ENCODE assay signal across 13 cellular contexts in the genomic region with DNA sequence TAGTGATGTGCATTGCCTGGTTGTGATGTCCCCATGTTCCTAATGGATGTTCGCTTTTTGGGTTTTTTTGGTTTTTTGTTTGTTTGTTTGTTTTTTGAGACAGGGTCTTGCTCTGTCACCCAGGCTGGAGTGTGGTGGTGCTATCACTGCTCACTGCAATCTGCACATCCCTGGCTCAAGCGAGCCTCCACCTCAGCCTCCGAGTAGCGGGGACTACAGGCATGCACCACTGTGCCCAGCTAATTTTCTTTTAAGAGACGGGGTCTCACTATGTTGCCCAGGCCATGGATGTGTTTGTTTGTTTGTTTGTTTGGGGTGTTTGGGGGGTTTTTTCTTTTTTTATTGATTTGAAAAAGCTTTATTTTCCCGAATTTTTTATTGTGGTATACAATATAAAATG. TPM values are rescaled to one million over a fixed set of nuclear protein-coding genes. Genes with fewer than 3 reads are reported as not detected.
A peak's percentile ranks its signal among the peaks of the same experiment; 100 is the strongest.
DNase-seq lines count a peak whose midpoint lies in the region; ATAC-seq, FAIRE-seq and TF ChIP-seq lines count a peak whose summit lies in the region.
"Had no signal": no experiment of that assay in that cellular context is flagged by ENCODE, and none has a peak within 500 bp of the region (broad histone marks: within the 10 kb centered on the region; RNA-seq: fewer than 3 reads in every experiment).

No MANE protein-coding gene starts in this region.

- no peaks in the 10 kb centered on the region for H3K79me2 ChIP-seq in K562 (ENCODE audit: control insufficient read depth, insufficient read depth, low read length)

- no peak overlapping the region for H3K27ac Mint-ChIP-seq in activated T-cell treated with anti-CD3 and anti-CD28 coated beads, Interleukin-2, amount 50 U/mL, for 24 hours
- H3K27ac Mint-ChIP-seq in activated T-cell treated with anti-CD3 and anti-CD28 coated beads, Interleukin-2, amount 50 U/mL, for 72 hours: no peak overlapping the region

- no peak overlapping the region for H2BK5ac ChIP-seq in neuronal stem cell (ENCODE audit: low read length)

- H3K4me3 ChIP-seq in K562: no peak overlapping the region
- H3K4me3 ChIP-seq in lung: no peak overlapping the region
- peak overlapping the region; percentile 82 for H3K4me3 ChIP-seq in suprapubic skin
- no peak overlapping the region for H3K4me3 ChIP-seq in neuronal stem cell (ENCODE audit: low read length in 2 of 2)

- H2BK15ac ChIP-seq in neuronal stem cell (ENCODE audit: low read length): no peak overlapping the region

- H3K27me3 Mint-ChIP-seq in activated T-cell treated with anti-CD3 and anti-CD28 coated beads, Interleukin-2, amount 50 U/mL, for 24 hours: peaks cover 40% of the 10 kb centered on the region
- H3K27me3 Mint-ChIP-seq in activated T-cell treated with anti-CD3 and anti-CD28 coated beads, Interleukin-2, amount 50 U/mL, for 72 hours (ENCODE audit: low read depth): peaks cover 45% of the 10 kb centered on the region

- DNase-seq in activated T-cell treated with anti-CD3 and anti-CD28 coated beads, Interleukin-2, amount 50 U/mL, for 24 hours: peak; percentile 7
- DNase-seq in activated T-cell treated with anti-CD3 and anti-CD28 coated beads, Interleukin-2, amount 50 U/mL, for 72 hours: no peak
- DNase-seq in K562 (ENCODE audit: extremely low read depth in 1 of 4, low spot score in 3 of 4): no peak
- peak; percentile 24 for DNase-seq in lung (ENCODE audit: low spot score)
- peak in 1 of 2 donors; percentile 48 for DNase-seq in suprapubic skin (ENCODE audit: low spot score in 2 of 2)
- no peak for DNase-seq in neuronal stem cell (ENCODE audit: low spot score)
- no peak for DNase-seq in LoVo (ENCODE audit: low spot score)
- DNase-seq in posterior vena cava (ENCODE audit: low spot score): no peak
- DNase-seq: activated CD4-positive, alpha-beta T cell treated with anti-CD3 and anti-CD28 coated beads, Interleukin-2, amount 50 U/mL, for 1 hour; amygdala; MV-4-11; NCI-H69 had no signal

- H3K9ac ChIP-seq in K562 (ENCODE audit: insufficient read depth in 1 of 2, low read depth in 2 of 2, low read length in 2 of 2): no peak overlapping the region
- H3K9ac ChIP-seq in neuronal stem cell (ENCODE audit: low read depth, low read length, poor library complexity): no peak overlapping the region

- no peaks in the 10 kb centered on the region for H3K9me3 ChIP-seq in K562 (replicated peaks; ENCODE audit: control insufficient read depth, insufficient read depth, low read depth, low read length)
- H3K9me3 ChIP-seq in lung (ENCODE audit: control insufficient read depth in 2 of 2, insufficient read depth in 1 of 2, low read length in 1 of 2): peaks cover 0 to 6% of the 10 kb centered on the region in 2 donors
- peaks cover 5% of the 10 kb centered on the region for H3K9me3 ChIP-seq in suprapubic skin
- H3K9me3 ChIP-seq in neuronal stem cell (replicated peaks in 1 of 2; ENCODE audit: control insufficient read depth in 2 of 2, insufficient read depth in 1 of 2, low read depth in 1 of 2, low read length in 2 of 2): peaks cover 5 to 21% of the 10 kb centered on the region in 2 donors

- H2AK5ac ChIP-seq in neuronal stem cell (ENCODE audit: low read depth, low read length): no peak overlapping the region

- H3K27me3 ChIP-seq in K562 (ENCODE audit: control insufficient read depth in 2 of 2, insufficient read depth in 2 of 2, low read length in 2 of 2) (peaks cover 14 to 31% of the 10 kb centered on the region in 2 experiments), lung (ENCODE audit: control insufficient read depth, insufficient read depth) (no peaks in the 10 kb centered on the region), suprapubic skin (peaks cover 31% of the 10 kb centered on the region), neuronal stem cell (ENCODE audit: control insufficient read depth in 3 of 3, insufficient read depth in 3 of 3, low read depth in 1 of 3, low read length in 3 of 3) (peaks cover 8 to 52% (median 20%) of the 10 kb centered on the region in 3 experiments)

- no peak overlapping the region for H4K8ac ChIP-seq in neuronal stem cell (ENCODE audit: low read depth, low read length)

- TF ChIP-seq POLR2A in K562 (conservative IDR thresholded peaks at IDR 0.05) (no peak), suprapubic skin (IDR thresholded peaks at IDR 0.05) (no peak)

- H3K14ac ChIP-seq in neuronal stem cell (ENCODE audit: low read length): no peak overlapping the region

- H2AFZ ChIP-seq in K562 (ENCODE audit: low read depth, low read length) (no peak overlapping the region), neuronal stem cell (ENCODE audit: low read length) (no peak overlapping the region)

- peaks cover 0 to 24% of the 10 kb centered on the region in 2 experiments; a peak in 2 of 5 replicates for H3K4me1 ChIP-seq in K562 (replicated peaks in 1 of 2; ENCODE audit: control insufficient read depth in 2 of 2, insufficient read depth in 2 of 2, low read length in 2 of 2)
- H3K4me1 ChIP-seq in lung (ENCODE audit: control insufficient read depth in 2 of 2, insufficient read depth in 2 of 2, low read length in 2 of 2): peaks cover 0 to 4% of the 10 kb centered on the region in 2 donors
- H3K4me1 ChIP-seq in suprapubic skin: peaks cover 29% of the 10 kb centered on the region
- no peaks in the 10 kb centered on the region for H3K4me1 ChIP-seq in neuronal stem cell (ENCODE audit: control insufficient read depth in 2 of 2, insufficient read depth in 1 of 2, low read depth in 1 of 2, low read length in 2 of 2)

- WGBS in K562 (ENCODE audit: insufficient coverage, low coverage, missing lambda C conversion rate): 6% methylated on average over 6 of the region's 6 CpGs
- 90 to 92% methylated on average over 6 of the region's 6 CpGs for WGBS in lung, 2 donors
- 71% methylated on average over 6 of the region's 6 CpGs for WGBS in suprapubic skin
- WGBS in neuronal stem cell (ENCODE audit: extremely low coverage in 2 of 2, insufficient read length in 2 of 2, insufficient replicate concordance in 1 of 2), 2 donors: no CpG with 5 or more reads among the region's 6 CpGs

- H3K4ac ChIP-seq in neuronal stem cell (ENCODE audit: low read length): no peak overlapping the region

- H3K4me3 Mint-ChIP-seq in activated T-cell treated with anti-CD3 and anti-CD28 coated beads, Interleukin-2, amount 50 U/mL, for 24 hours: no peak overlapping the region
- H3K4me3 Mint-ChIP-seq in activated T-cell treated with anti-CD3 and anti-CD28 coated beads, Interleukin-2, amount 50 U/mL, for 72 hours: peak overlapping the region in 1 of 2 donors; percentile 48

- BruUV-seq in K562 (replicated peaks; lab: Mats Ljungman, UMichigan): no TSS peak

- H3K27ac ChIP-seq in K562 (ENCODE audit: extremely low read depth, low read depth, low read length) (no peak overlapping the region), lung (ENCODE audit: low read depth in 1 of 2, low read length in 1 of 2) (no peak overlapping the region), suprapubic skin (peak overlapping the region; percentile 29), neuronal stem cell (replicated peaks; ENCODE audit: low read length) (no peak overlapping the region)

- no peak for TF ChIP-seq CTCF in K562 (IDR thresholded peaks at IDR 0.05 in 2 of 3, conservative IDR thresholded peaks at IDR 0.05 in 1 of 3; ENCODE audit: insufficient read depth in 2 of 3, low read depth in 1 of 3, low read length in 3 of 3)
- TF ChIP-seq CTCF in lung (IDR thresholded peaks at IDR 0.05; ENCODE audit: control extremely low read depth, extremely low read depth): no peak
- TF ChIP-seq CTCF in suprapubic skin (IDR thresholded peaks at IDR 0.05): no peak

- no peaks in the 10 kb centered on the region for H3K9me1 ChIP-seq in K562 (ENCODE audit: control insufficient read depth, insufficient read depth, low read length)

- intact Hi-C loops in K562 (cut with micrococcal nuclease): no loop called here
- intact Hi-C loops in posterior vena cava (cut with DNase I): loop anchor here in 1 of 2 donors (2.0 kb wide), 1 partner anchor 127 kb away; no protein-coding TSS in a partner anchor

- peaks cover 5% of the 10 kb centered on the region for H3K4me1 Mint-ChIP-seq in activated T-cell treated with anti-CD3 and anti-CD28 coated beads, Interleukin-2, amount 50 U/mL, for 24 hours (ENCODE audit: low read depth)
- H3K4me1 Mint-ChIP-seq in activated T-cell treated with anti-CD3 and anti-CD28 coated beads, Interleukin-2, amount 50 U/mL, for 72 hours (ENCODE audit: low read depth): peaks cover 8% of the 10 kb centered on the region

- POLR2A ChIA-PET in K562 (lab: Yijun Ruan, JAX): interaction anchor here (0.8 to 0.9 kb wide), 2 partner anchors 15 to 35 kb away, joined by 3 read pairs; no protein-coding TSS in a partner anchor

- TF ChIP-seq RAD21 in K562 (CRISPR knock-in tag; conservative IDR thresholded peaks at IDR 0.05 in 1 of 2, IDR thresholded peaks at IDR 0.05 in 1 of 2): no peak

- H3K36me3 ChIP-seq in K562 (ENCODE audit: control insufficient read depth, insufficient read depth, low read length): no peaks in the 10 kb centered on the region
- no peaks in the 10 kb centered on the region for H3K36me3 ChIP-seq in lung (ENCODE audit: control insufficient read depth in 2 of 2, insufficient read depth in 2 of 2, low read length in 2 of 2)
- no peaks in the 10 kb centered on the region for H3K36me3 ChIP-seq in suprapubic skin
- no peaks in the 10 kb centered on the region for H3K36me3 ChIP-seq in neuronal stem cell (replicated peaks in 1 of 2; ENCODE audit: control insufficient read depth in 2 of 2, insufficient read depth in 2 of 2, low read length in 2 of 2)
- H3K36me3 ChIP-seq: left lung had no signal

- TF ChIP-seq EP300 in K562 (IDR thresholded peaks at IDR 0.05; ENCODE audit: low read length) (no peak), suprapubic skin (IDR thresholded peaks at IDR 0.05) (no peak)

- no peak for ATAC-seq in activated T-cell treated with anti-CD3 and anti-CD28 coated beads, Interleukin-2, amount 50 U/mL, for 72 hours (replicated peaks in 1 of 2)
- ATAC-seq in K562 (no peak), lung (ENCODE audit: insufficient read depth, low FRiP score) (no peak)

- peaks cover 9% of the 10 kb centered on the region for H3K9me3 Mint-ChIP-seq in activated T-cell treated with anti-CD3 and anti-CD28 coated beads, Interleukin-2, amount 50 U/mL, for 24 hours
- H3K9me3 Mint-ChIP-seq in activated T-cell treated with anti-CD3 and anti-CD28 coated beads, Interleukin-2, amount 50 U/mL, for 72 hours: peaks cover 7% of the 10 kb centered on the region in 2 donors

- peaks cover 2% of the 10 kb centered on the region for H3K36me3 Mint-ChIP-seq in activated T-cell treated with anti-CD3 and anti-CD28 coated beads, Interleukin-2, amount 50 U/mL, for 24 hours (ENCODE audit: low read depth)
- H3K36me3 Mint-ChIP-seq in activated T-cell treated with anti-CD3 and anti-CD28 coated beads, Interleukin-2, amount 50 U/mL, for 72 hours (ENCODE audit: insufficient read depth in 2 of 2): peaks cover 12 to 19% of the 10 kb centered on the region in 2 donors

- no peak overlapping the region for H3K18ac ChIP-seq in neuronal stem cell (ENCODE audit: low read length)

- H3K79me1 ChIP-seq in neuronal stem cell (ENCODE audit: low read depth, low read length): peaks cover 2% of the 10 kb centered on the region

- no peak overlapping the region for H2BK12ac ChIP-seq in neuronal stem cell (ENCODE audit: low read length)

- H3K4me2 ChIP-seq in K562 (ENCODE audit: insufficient read depth, low read length) (no peak overlapping the region), neuronal stem cell (ENCODE audit: insufficient read depth, low read length, poor library complexity, severe bottlenecking) (no peak overlapping the region)

- CTCF ChIA-PET in K562 (lab: Yijun Ruan, JAX; ENCODE audit: low intra/inter-chr PET ratio): no interaction called here

- H4K91ac ChIP-seq in neuronal stem cell (ENCODE audit: low read depth, low read length, poor library complexity): no peak overlapping the region

- no peak overlapping the region for H2BK120ac ChIP-seq in neuronal stem cell (ENCODE audit: low read depth, low read length)

- in situ Hi-C loops in K562 (cut with MboI): no loop called here

- peak; percentile 65 for FAIRE-seq in K562 (lab: Jason Lieb, UNC)

- 0 out of 2 replicates have a peak, but pooled peaks cover 6% of the 10 kb centered on the region for H4K20me1 ChIP-seq in K562 (replicated peaks; ENCODE audit: control insufficient read depth, insufficient read depth, low read length)

- H3K23ac ChIP-seq in neuronal stem cell (ENCODE audit: low read depth, low read length, poor library complexity): no peak overlapping the region

RNA-seq across cellular contexts. Expression of gene COL6A2, which starts 2.1 kb away (rescaled TPM):
- 10 to 100 TPM; 10.8 to 11.3 TPM for total RNA-seq in activated T-cell treated with anti-CD3 and anti-CD28 coated beads, Interleukin-2, amount 50 U/mL, for 72 hours
- 3.1 and 5.2 TPM in 2 replicates for total RNA-seq in K562 (2011; cell fraction: chromatin; rRNA removed; ENCODE audit: low replicate concordance)
- total RNA-seq in K562 (2011; cell fraction: nucleolus; rRNA removed): 4.2 and 5.5 TPM in 2 replicates
- total RNA-seq in K562 (2011; cell fraction: nucleoplasm; rRNA removed): 1.4 and 2.1 TPM in 2 replicates
- total RNA-seq in K562 (2014; rRNA removed): 0.41 and 0.45 TPM in 2 replicates
- total RNA-seq in K562 (2014; rRNA removed; fragmentation: Illumina TruSeq; extraction: Trizol): not detected in 2 replicates
- 0.07 and 0.11 TPM in 2 replicates for total RNA-seq in K562 (2015; rRNA removed; fragmentation: Illumina TruSeq; extraction: Trizol)
- 1.1 and 1.3 TPM in 2 replicates for total RNA-seq in K562 (2021)
- polyA plus RNA-seq in K562 (2011; rRNA removed): 0.18 and 0.41 TPM in 2 replicates
- 0.12 and 0.30 TPM in 2 replicates for polyA plus RNA-seq in K562 (2011; cell fraction: cytosol; rRNA removed)
- 0.83 and 1.8 TPM in 2 replicates for polyA plus RNA-seq in K562 (2011; cell fraction: nucleus; rRNA removed)
- polyA plus RNA-seq in K562 (2012): 0.35 and 8.2 TPM in 2 replicates
- 0.07 and 0.17 TPM in 2 replicates for polyA plus RNA-seq in K562 (2014; fragmentation: Illumina TruSeq; extraction: Trizol)
- not detected for polyA plus RNA-seq in K562 (2014; fragmentation: Nextera tagmentation; extraction: Ambion mirVana)
- 0.29 and 0.47 TPM in 2 replicates for polyA plus RNA-seq in K562 (2014; rRNA removed)
- polyA minus RNA-seq in K562 (2011; rRNA and poly(A)+ RNA removed): 0.18 and 0.36 TPM in 2 replicates
- 0.64 and 1.4 TPM in 2 replicates for polyA minus RNA-seq in K562 (2011; cell fraction: cytosol; rRNA and poly(A)+ RNA removed)
- polyA minus RNA-seq in K562 (2011; cell fraction: nucleus; rRNA and poly(A)+ RNA removed): 0.67 and 1.2 TPM in 2 replicates
- total RNA-seq in lung: 100 to 1,000 TPM; 350 to 466 TPM
- polyA plus RNA-seq in lung: 100 to 1,000 TPM; 192 to 234 TPM
- 100 to 1,000 TPM in 3 of 4 donors, 10 to 100 TPM in 1; 88.9 to 150 (median 126) TPM for total RNA-seq in suprapubic skin
- 19.3 TPM for polyA plus RNA-seq in neuronal stem cell (2013, experiment 1 of 2)
- polyA plus RNA-seq in neuronal stem cell (2013, experiment 2 of 2): 19.1 TPM
- 1,000 to 10,000 TPM; 1,504 to 1,642 TPM for total RNA-seq in posterior vena cava

RNA-seq across cellular contexts. Expression of gene FTCD, which starts 55.4 kb away (rescaled TPM):
- under 1 TPM; 0.74 to 1.00 TPM for total RNA-seq in activated T-cell treated with anti-CD3 and anti-CD28 coated beads, Interleukin-2, amount 50 U/mL, for 72 hours
- total RNA-seq in K562 (2011; cell fraction: chromatin; rRNA removed; ENCODE audit: low replicate concordance): 5.4 and 12.8 TPM in 2 replicates
- 7.2 and 7.5 TPM in 2 replicates for total RNA-seq in K562 (2011; cell fraction: nucleolus; rRNA removed)
- total RNA-seq in K562 (2011; cell fraction: nucleoplasm; rRNA removed): 3.4 and 5.4 TPM in 2 replicates
- total RNA-seq in K562 (2014; rRNA removed) (not detected in 2 replicates), K562 (2014; rRNA removed; fragmentation: Illumina TruSeq; extraction: Trizol) (not detected in 2 replicates), K562 (2015; rRNA removed; fragmentation: Illumina TruSeq; extraction: Trizol) (0.08 and 0.25 TPM in 2 replicates), K562 (2021) (0.74 and 1.1 TPM in 2 replicates), lung (under 1 TPM; 0.26 to 0.43 TPM), suprapubic skin (not detected), posterior vena cava (1 to 10 TPM in 1 of 2 donors, under 1 TPM in 1; 0.29 to 1.2 TPM)
- polyA plus RNA-seq in K562 (2011; rRNA removed) (0.11 and 0.41 TPM in 2 replicates), K562 (2014; fragmentation: Illumina TruSeq; extraction: Trizol) (not detected in 2 replicates), K562 (2014; fragmentation: Nextera tagmentation; extraction: Ambion mirVana) (not detected), K562 (2014; rRNA removed) (0.50 and 1.6 TPM in 2 replicates), lung (under 1 TPM; 0.03 to 0.14 TPM)
- polyA plus RNA-seq in K562 (2011; cell fraction: cytosol; rRNA removed): 0.19 and 0.69 TPM in 2 replicates
- 2.6 and 3.7 TPM in 2 replicates for polyA plus RNA-seq in K562 (2011; cell fraction: nucleus; rRNA removed)
- 1.5 and 3.0 TPM in 2 replicates for polyA plus RNA-seq in K562 (2012)
- polyA minus RNA-seq in K562 (2011; rRNA and poly(A)+ RNA removed): 0.49 TPM in 1 of 2 replicates, not detected in the other
- not detected in 2 replicates for polyA minus RNA-seq in K562 (2011; cell fraction: cytosol; rRNA and poly(A)+ RNA removed)
- polyA minus RNA-seq in K562 (2011; cell fraction: nucleus; rRNA and poly(A)+ RNA removed): 0.54 and 0.56 TPM in 2 replicates
- 2.1 TPM for polyA plus RNA-seq in neuronal stem cell (2013, experiment 1 of 2)
- polyA plus RNA-seq in neuronal stem cell (2013, experiment 2 of 2): 2.0 TPM

Comparison
In these comparisons a context has a peak if more than half of its experiments do, and no peak if none do; other contexts are left out.
1. DNase-seq: peak in activated T-cell treated with anti-CD3 and anti-CD28 coated beads, Interleukin-2, amount 50 U/mL, for 24 hours (single experiment) and lung (single experiment); none in activated T-cell treated with anti-CD3 and anti-CD28 coated beads, Interleukin-2, amount 50 U/mL, for 72 hours (0 of 2), K562 (0 of 4), neuronal stem cell (single experiment), LoVo (single experiment) and posterior vena cava (single experiment).
2. RNA of gene COL6A2, which starts 2.1 kb away (total RNA-seq): 1,504 to 1,642 TPM in posterior vena cava, 350 to 466 TPM in lung and 88.9 to 150 TPM in suprapubic skin; 10.8 to 11.3 TPM in activated T-cell treated with anti-CD3 and anti-CD28 coated beads, Interleukin-2, amount 50 U/mL, for 72 hours and 0.07 to 5.5 TPM in K562; every median in the first group is over 4 times any median in the second.